16 cellular contexts compared by ENCODE assay signal in the genomic region with DNA sequence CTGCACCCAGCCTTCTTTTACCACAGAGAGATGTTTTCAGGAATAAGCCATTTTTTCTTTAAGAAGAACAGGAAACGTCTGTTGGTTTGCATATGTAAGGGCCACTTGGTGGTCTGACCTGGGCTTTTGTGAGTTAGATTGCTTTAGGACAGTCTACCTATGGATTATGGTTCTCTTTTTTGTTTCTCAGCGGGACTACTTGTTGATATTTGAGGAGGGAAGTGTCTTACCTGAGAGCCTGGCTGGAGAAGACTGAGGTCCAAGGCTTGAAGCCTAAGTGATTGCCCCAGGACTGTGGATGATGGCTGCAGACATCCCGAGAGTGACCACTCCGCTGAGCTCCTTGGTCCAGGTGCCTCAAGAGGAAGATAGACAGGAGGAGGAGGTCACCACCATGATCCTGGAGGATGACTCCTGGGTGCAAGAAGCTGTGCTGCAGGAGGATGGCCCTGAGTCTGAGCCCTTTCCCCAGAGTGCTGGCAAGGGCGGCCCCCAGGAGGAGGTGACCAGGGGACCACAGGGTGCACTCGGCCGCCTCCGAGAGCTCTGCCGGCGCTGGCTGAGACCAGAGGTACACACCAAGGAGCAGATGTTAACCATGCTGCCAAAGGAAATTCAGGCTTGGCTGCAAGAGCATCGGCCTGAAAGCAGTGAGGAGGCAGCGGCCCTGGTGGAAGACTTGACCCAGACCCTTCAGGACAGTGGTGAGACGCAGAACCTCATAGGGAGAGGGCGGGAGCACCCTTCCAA. TPM values are rescaled to one million over a fixed set of nuclear protein-coding genes. Genes with fewer than 3 reads are reported as not detected.
DNase-seq lines count a peak whose midpoint lies in the region; ATAC-seq and TF ChIP-seq lines count a peak whose summit lies in the region.
"Had no signal": no experiment of that assay in that cellular context is flagged by ENCODE, and none has a peak within 500 bp of the region (broad histone marks: within the 10 kb centered on the region; RNA-seq: fewer than 3 reads in every experiment).

No MANE protein-coding gene starts in this region.

- H3K79me2 ChIP-seq in DND-41 (ENCODE audit: insufficient read depth, low read length) (peaks cover 62% of the 10 kb centered on the region), Loucy (ENCODE audit: insufficient read depth, low read length) (peaks cover 76% of the 10 kb centered on the region), neural cell (replicated peaks; ENCODE audit: insufficient read depth, low read length) (peaks cover 61% of the 10 kb centered on the region)

- DNase-seq in DND-41 (no peak), glutamatergic neuron (no peak), right atrium auricular region (ENCODE audit: low spot score) (no peak)
- DNase-seq: activated CD4-positive, alpha-beta T cell treated with anti-CD3 and anti-CD28 coated beads for 4 hours; midbrain; MV-4-11; stimulated activated CD4-positive, alpha-beta T cell treated with anti-CD3 and anti-CD28 coated beads, Interleukin-1b, Interleukin-23, amount 100 ng/mL, for 48 hours; upper lobe of right lung had no signal

- TF ChIP-seq CTCF in DND-41 (IDR thresholded peaks at IDR 0.05; ENCODE audit: borderline replicate concordance, extremely low read depth, low read length, poor library complexity, severe bottlenecking) (no peak), Loucy (conservative IDR thresholded peaks at IDR 0.05; ENCODE audit: low read length) (no peak), glutamatergic neuron (IDR thresholded peaks at IDR 0.05; ENCODE audit: partially characterized antibody, unreplicated experiment) (no peak), neural cell (IDR thresholded peaks at IDR 0.05; ENCODE audit: poor library complexity, severe bottlenecking) (no peak), right atrium auricular region (IDR thresholded peaks at IDR 0.05) (no peak)

- H3K27ac ChIP-seq in DND-41 (ENCODE audit: low read length) (no peak overlapping the region), neural cell (ENCODE audit: low read length) (no peak overlapping the region), right atrium auricular region (no peak overlapping the region)
- H3K27ac ChIP-seq: dorsolateral prefrontal cortex, upper lobe of right lung had no signal

- H3K36me3 ChIP-seq in DND-41 (ENCODE audit: insufficient read depth, low read length) = peaks cover 45% of the 10 kb centered on the region
- H3K36me3 ChIP-seq in Loucy (ENCODE audit: insufficient read depth, low read length) = peaks cover 8% of the 10 kb centered on the region; the same call in 1 of the 2 replicates
- H3K36me3 ChIP-seq in neural cell (ENCODE audit: insufficient read depth, low read length) = peaks cover 7% of the 10 kb centered on the region
- no peaks in the 10 kb centered on the region for H3K36me3 ChIP-seq in right atrium auricular region

- H3K27me3 ChIP-seq in DND-41 (ENCODE audit: insufficient read depth, low read length, poor library complexity) (no peaks in the 10 kb centered on the region), Loucy (ENCODE audit: insufficient read depth, low read length, poor library complexity, severe bottlenecking) (no peaks in the 10 kb centered on the region), neural cell (ENCODE audit: insufficient read depth, low read depth, low read length) (no peaks in the 10 kb centered on the region), right atrium auricular region (no peaks in the 10 kb centered on the region)
- H3K27me3 ChIP-seq: dorsolateral prefrontal cortex, upper lobe of right lung had no signal

- H3K9ac ChIP-seq in DND-41 (ENCODE audit: low read depth, low read length) (no peak overlapping the region), Loucy (ENCODE audit: low read depth, low read length, poor library complexity, severe bottlenecking) (peak overlapping the region; percentile 22), neural cell (ENCODE audit: low read length) (no peak overlapping the region)

- H3K9me3 Mint-ChIP-seq in glutamatergic neuron (ENCODE audit: unreplicated experiment) = peaks cover 5% of the 10 kb centered on the region
- H3K9me3 Mint-ChIP-seq: T-helper 2 cell treated with Interferon-gamma antibody and Interleukin-4, amounts not matched to agents 5 μg/mL and 100 μg/mL, for 36 hours had no signal

- H3K9me3 ChIP-seq in DND-41 (ENCODE audit: insufficient read depth, low read length, severe bottlenecking) (no peaks in the 10 kb centered on the region), Loucy (ENCODE audit: insufficient read depth, low read depth, low read length) (no peaks in the 10 kb centered on the region), neural cell (ENCODE audit: low read length) (no peaks in the 10 kb centered on the region), right atrium auricular region (no peaks in the 10 kb centered on the region)
- H3K9me3 ChIP-seq: upper lobe of right lung had no signal

- peak overlapping the region; percentile 44; the same call in 1 of the 2 replicates for H3K4me2 ChIP-seq in DND-41 (ENCODE audit: insufficient read depth, low read length)
- H3K4me2 ChIP-seq in Loucy (ENCODE audit: low read depth, low read length, poor library complexity, severe bottlenecking) = peak overlapping the region; percentile 89
- H3K4me2 ChIP-seq in neural cell (ENCODE audit: low read length) = no peak overlapping the region

- H3K4me1 ChIP-seq in DND-41 (ENCODE audit: insufficient read depth, low read length) = peaks cover 64% of the 10 kb centered on the region
- H3K4me1 ChIP-seq in Loucy (ENCODE audit: insufficient read depth, low read length, poor library complexity, severe bottlenecking) = peaks cover 54% of the 10 kb centered on the region
- peaks cover 0 to 9% of the 10 kb centered on the region in 2 donors for H3K4me1 ChIP-seq in right atrium auricular region

- peak overlapping the region; percentile 74 for H3K4me3 Mint-ChIP-seq in glutamatergic neuron (ENCODE audit: unreplicated experiment)
- H3K4me3 Mint-ChIP-seq: CD14-positive monocyte had no signal

- H3K9me2 ChIP-seq in Loucy (replicated peaks; ENCODE audit: low read depth, low read length) (no peaks in the 10 kb centered on the region), neural cell (ENCODE audit: insufficient read depth, low read length) (no peaks in the 10 kb centered on the region)

- H3F3A ChIP-seq in Loucy (ENCODE audit: low read depth) = peaks cover 5% of the 10 kb centered on the region
- no peaks in the 10 kb centered on the region for H3F3A ChIP-seq in neural cell (ENCODE audit: insufficient read depth, low read length, poor library complexity, severe bottlenecking)

- H3K27ac Mint-ChIP-seq in glutamatergic neuron (ENCODE audit: unreplicated experiment) = peak overlapping the region; percentile 12
- H3K27ac Mint-ChIP-seq: T-helper 2 cell treated with Interferon-gamma antibody and Interleukin-4, amounts not matched to agents 5 μg/mL and 100 μg/mL, for 36 hours had no signal

- peaks cover 25% of the 10 kb centered on the region for H3K4me1 Mint-ChIP-seq in glutamatergic neuron (ENCODE audit: low read depth, unreplicated experiment)

- no peak for TF ChIP-seq RAD21 in neural cell (conservative IDR thresholded peaks at IDR 0.05)

- no peak for TF ChIP-seq EP300 in neural cell (conservative IDR thresholded peaks at IDR 0.05; ENCODE audit: poor library complexity, severe bottlenecking)

- H3K36me3 Mint-ChIP-seq in glutamatergic neuron (ENCODE audit: unreplicated experiment) = peaks cover 15% of the 10 kb centered on the region

- H4K20me1 ChIP-seq in DND-41 (ENCODE audit: insufficient read depth, low read length) (peaks cover 23% of the 10 kb centered on the region), Loucy (ENCODE audit: insufficient read depth, low read length, poor library complexity, severe bottlenecking) (peaks cover 54% of the 10 kb centered on the region), neural cell (ENCODE audit: insufficient read depth) (peaks cover 18% of the 10 kb centered on the region)

- H3K4me3 ChIP-seq in DND-41 (ENCODE audit: low read depth in 1 of 2, low read length in 2 of 2) (no peak overlapping the region), Loucy (ENCODE audit: low read length, poor library complexity, severe bottlenecking) (peak overlapping the region; percentile 94), neural cell (ENCODE audit: low read length) (peak overlapping the region; percentile 71), right atrium auricular region (no peak overlapping the region)
- H3K4me3 ChIP-seq: upper lobe of right lung had no signal

- ATAC-seq in DND-41 (ENCODE audit: insufficient read depth, low read depth) (no peak), GM18498 (IDR thresholded peaks at IDR 0.05; ENCODE audit: unreplicated experiment) (no peak), HG03469 (IDR thresholded peaks at IDR 0.05; ENCODE audit: unreplicated experiment) (no peak), GM21717 (IDR thresholded peaks at IDR 0.05; ENCODE audit: unreplicated experiment) (no peak)
- ATAC-seq: upper lobe of right lung had no signal

- no peak overlapping the region for H2AFZ ChIP-seq in DND-41 (ENCODE audit: low read depth, low read length)
- no peak overlapping the region for H2AFZ ChIP-seq in Loucy (ENCODE audit: low read length)
- no peak overlapping the region for H2AFZ ChIP-seq in neural cell (ENCODE audit: low read depth, low read length)

- peaks cover 12% of the 10 kb centered on the region for H3K27me3 Mint-ChIP-seq in glutamatergic neuron (ENCODE audit: unreplicated experiment)

TF ChIP-seq in neural cell, 6 proteins besides CTCF, POLR2A, EP300 and RAD21:
- TF ChIP-seq POLR2AphosphoS5 (IDR thresholded peaks at IDR 0.05) (no peak), MXI1 (conservative IDR thresholded peaks at IDR 0.05; ENCODE audit: poor library complexity, severe bottlenecking) (no peak), EZH2 (IDR thresholded peaks at IDR 0.05; ENCODE audit: borderline replicate concordance, insufficient read depth, low read length, poor library complexity, severe bottlenecking) (no peak)

RNA-seq across cellular contexts. Expression of a gene that starts 3.0 kb away (rescaled TPM):
- total RNA-seq in glutamatergic neuron (ENCODE audit: unreplicated experiment) (40.0 TPM), right atrium auricular region (1 to 10 TPM; 4.9 to 5.6 TPM)
- 29.9 and 55.6 TPM in 2 replicates for polyA plus RNA-seq in neural cell
- polyA minus RNA-seq in neural cell = 77.4 and 83.8 TPM in 2 replicates

RNA-seq across cellular contexts. Expression of a gene that starts 50.3 kb away (rescaled TPM):
- total RNA-seq in glutamatergic neuron (ENCODE audit: unreplicated experiment) (19.5 TPM), right atrium auricular region (10 to 100 TPM in 1 of 2 donors, 1 to 10 TPM in 1; 5.3 to 12.0 TPM)
- 75.4 and 103 TPM in 2 replicates for polyA plus RNA-seq in neural cell
- 54.5 and 59.0 TPM in 2 replicates for polyA minus RNA-seq in neural cell

RNA-seq across cellular contexts. Expression of a gene that starts 54.2 kb away (rescaled TPM):
- total RNA-seq in glutamatergic neuron (ENCODE audit: unreplicated experiment) (6.9 TPM), right atrium auricular region (1 to 10 TPM; 1.0 to 6.3 TPM)
- 3.0 and 4.7 TPM in 2 replicates for polyA plus RNA-seq in neural cell
- polyA minus RNA-seq in neural cell = not detected in 2 replicates

Comparison
In these comparisons a context has a peak if more than half of its experiments do, and no peak if none do; other contexts are left out.
1. H3K4me3 ChIP-seq: peak in Loucy (single experiment) and neural cell (single experiment); none in DND-41 (0 of 2) and right atrium auricular region (0 of 2).